In genomic region chr1:46215504-46215903, GRCh38 we compare ENCODE assay signal across 2 cellular contexts.
TF ChIP-seq lines count a peak whose summit lies in the region.

No MANE protein-coding gene starts in this region.

TF ChIP-seq in WTC11, 78 proteins besides CTCF, POLR2A, EP300 and RAD21:
- TF ChIP-seq MAX (CRISPR knock-in tag; IDR thresholded peaks at IDR 0.05) (no peak), OVOL2 (CRISPR knock-in tag; IDR thresholded peaks at IDR 0.05; ENCODE audit: borderline replicate concordance) (no peak), ATF1 (CRISPR knock-in tag; IDR thresholded peaks at IDR 0.05) (no peak), FOXP4 (CRISPR knock-in tag; IDR thresholded peaks at IDR 0.05) (no peak), ZNF121 (CRISPR knock-in tag; IDR thresholded peaks at IDR 0.05) (peak; percentile 57; the same call in 1 of the 2 replicates), MLX (CRISPR knock-in tag; IDR thresholded peaks at IDR 0.05) (no peak), ZNF281 (CRISPR knock-in tag; IDR thresholded peaks at IDR 0.05) (no peak)

TF ChIP-seq in H1, 55 proteins besides CTCF, POLR2A, EP300 and RAD21:
- TF ChIP-seq GTF2F1 (IDR thresholded peaks at IDR 0.05; ENCODE audit: borderline replicate concordance, low read depth, low read length): no peak
- no peak for TF ChIP-seq SP1 (IDR thresholded peaks at IDR 0.05; ENCODE audit: low read depth, low read length)
- no peak for TF ChIP-seq HDAC2 (IDR thresholded peaks at IDR 0.05; ENCODE audit: borderline replicate concordance in 1 of 2, low read depth in 2 of 2, low read length in 2 of 2)
- TF ChIP-seq KDM1A (IDR thresholded peaks at IDR 0.05; ENCODE audit: borderline replicate concordance, low read length): 0 out of 2 replicates have a peak, but pooled peaks have one; percentile 30
